Comparison of ENCODE assay signal across 7 cellular contexts in genomic region chr15:84477550-84477949, GRCh38.
DNase-seq lines count a peak whose midpoint lies in the region; ATAC-seq and TF ChIP-seq lines count a peak whose summit lies in the region.
"Not testable (repeated sequence)": the region's sequence is repeated elsewhere in the genome, so short reads cannot be mapped to it uniquely, and the experiment has no call there.

No MANE protein-coding gene starts in this region.

- not testable (repeated sequence) for H3K27me3 Mint-ChIP-seq in natural killer cell (ENCODE audit: low read depth in 2 of 2)

- not testable (repeated sequence) for TF ChIP-seq CTCF in natural killer cell (IDR thresholded peaks at IDR 0.05)

- not testable (repeated sequence) for H3K4me3 Mint-ChIP-seq in natural killer cell

- not testable (repeated sequence) for DNase-seq in Right ventricle myocardium inferior (ENCODE audit: missing footprints); natural killer cell

- H3K27ac Mint-ChIP-seq in natural killer cell: not testable (repeated sequence)

- ATAC-seq in GM19324 (IDR thresholded peaks at IDR 0.05; ENCODE audit: low FRiP score, unreplicated experiment) (peak; percentile 74), GM21528 (IDR thresholded peaks at IDR 0.05; ENCODE audit: low FRiP score, unreplicated experiment) (peak; percentile 82), HG02870 (IDR thresholded peaks at IDR 0.05; ENCODE audit: unreplicated experiment) (peak; percentile 79), HG03354 (IDR thresholded peaks at IDR 0.05; ENCODE audit: poor library complexity, severe bottlenecking, unreplicated experiment) (peak; percentile 99), Right ventricle myocardium inferior (peak; percentile 91), natural killer cell (peak; percentile 74 to 93 (median 92))
- ATAC-seq in activated CD4-positive, CD25-positive, alpha-beta regulatory T cell treated with anti-CD3 and anti-CD28 coated beads, Interleukin-2, amount 50 U/mL, for 24 hours: peak; percentile 86 to 92

- H3K36me3 Mint-ChIP-seq in natural killer cell: not testable (repeated sequence)

- intact Hi-C loops in Right ventricle myocardium inferior (cut with DNase I); natural killer cell (cut with micrococcal nuclease): not testable (repeated sequence)

- H3K4me1 Mint-ChIP-seq in natural killer cell: not testable (repeated sequence)

- not testable (repeated sequence) for H3K9me3 Mint-ChIP-seq in natural killer cell
